In the genomic region with DNA sequence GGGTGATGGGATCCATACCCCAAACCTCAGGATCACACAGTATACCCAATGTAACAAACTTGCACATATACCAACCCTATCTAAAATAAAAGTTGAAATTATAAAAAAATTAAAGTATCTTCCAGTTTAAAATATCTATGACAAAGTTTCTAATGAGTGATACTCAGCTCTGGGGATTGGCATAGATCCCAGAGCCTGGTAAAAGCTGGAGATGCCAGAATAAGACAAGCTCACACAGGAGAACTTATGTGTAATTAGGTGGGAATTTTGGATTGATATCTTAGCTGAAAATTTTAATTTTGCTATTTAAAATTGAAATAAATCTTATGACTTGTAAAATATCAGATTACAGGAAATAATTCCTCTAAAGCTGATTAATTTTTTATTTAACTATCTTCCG, we compare ENCODE assay signal across 32 cellular contexts.
"Had no signal": no experiment of that assay in that cellular context is flagged by ENCODE, and none has a peak within 500 bp of the region (broad histone marks: within the 10 kb centered on the region; RNA-seq: fewer than 3 reads in every experiment).

No MANE protein-coding gene starts in this region.

- H3K9me3 ChIP-seq: adrenal gland, body of pancreas had no signal

- ATAC-seq: activated CD8-positive, alpha-beta T cell treated with anti-CD3 and anti-CD28 coated beads for 36 hours; activated naive CD4-positive, alpha-beta T cell treated with anti-CD3 and anti-CD28 coated beads, Interleukin-2, amount 50 U/mL, for 72 hours; activated T-cell treated with anti-CD3 and anti-CD28 coated beads, Interleukin-2, amount 50 U/mL, for 4 hours; activated T-cell treated with anti-CD3 and anti-CD28 coated beads, Interleukin-2, amount 50 U/mL, for 72 hours; activated T-helper 17 cell treated with anti-CD3 and anti-CD28 coated beads, Interleukin-2, amount 50 U/mL, for 72 hours; body of pancreas had no signal

- H3K36me3 ChIP-seq: adrenal gland, brain microvascular endothelial cell, cardiac muscle cell had no signal

- H3K27me3 ChIP-seq: adrenal gland, body of pancreas, brain microvascular endothelial cell, cardiac muscle cell had no signal

- H3K27ac ChIP-seq: adrenal gland, body of pancreas, brain microvascular endothelial cell, cardiac muscle cell, VCaP had no signal

- DNase-seq: activated B cell treated with CpG ODN at 0.5 μM for 24 hours; activated CD4-positive, alpha-beta memory T cell treated with anti-CD3 and anti-CD28 coated beads for 36 hours; activated CD4-positive, alpha-beta T cell treated with anti-CD3 and anti-CD28 coated beads for 4 hours; activated CD4-positive, alpha-beta T cell treated with anti-CD3 and anti-CD28 coated beads, Interleukin-2, amount 10 ng/mL, durations not matched to agents 24 days and 14 days; activated CD4-positive, alpha-beta T cell treated with anti-CD3 and anti-CD28 coated beads, Interleukin-2, amount 50 U/mL, for 1 hour; activated CD4-positive, alpha-beta T cell treated with anti-CD3 and anti-CD28 coated beads, Interleukin-2, amount 50 U/mL, for 4 hours; activated CD4-positive, CD25-positive, alpha-beta regulatory T cell treated with anti-CD3 and anti-CD28 coated beads, Interleukin-2, amount 50 U/mL, for 72 hours; activated CD8-positive, alpha-beta memory T cell treated with anti-CD3 and anti-CD28 coated beads, Interleukin-2, amount 50 U/mL, for 4 hours; activated CD8-positive, alpha-beta T cell treated with anti-CD3 and anti-CD28 coated beads for 36 hours; activated effector memory CD4-positive, alpha-beta T cell treated with anti-CD3 and anti-CD28 coated beads, Interleukin-2, amount 50 U/mL, for 16 hours; activated gamma-delta T cell treated with Interleukin-2 at 50 U/mL for 16 hours; activated naive CD4-positive, alpha-beta T cell; activated naive CD4-positive, alpha-beta T cell treated with anti-CD3 and anti-CD28 coated beads for 36 hours; activated naive CD4-positive, alpha-beta T cell treated with anti-CD3 and anti-CD28 coated beads, Interleukin-2, amount 50 U/mL, for 16 hours; activated naive CD8-positive, alpha-beta T cell treated with anti-CD3 and anti-CD28 coated beads for 36 hours; activated T-cell treated with anti-CD3 and anti-CD28 coated beads for 4 hours; activated T-cell treated with anti-CD3 and anti-CD28 coated beads, Interleukin-2, amount 50 U/mL, for 1 hour; activated T-cell treated with anti-CD3 and anti-CD28 coated beads, Interleukin-2, amount 50 U/mL, for 4 hours; activated T-cell treated with anti-CD3 and anti-CD28 coated beads, Interleukin-2, amount 50 U/mL, for 72 hours; adrenal gland; amniotic stem cell; aorta; body of pancreas; brain microvascular endothelial cell; cerebellar nuclear complex; T-helper 1 cell; T-helper 2 cell; T-helper 9 cell had no signal

- H3K4me1 ChIP-seq: body of pancreas had no signal

- H3K4me3 ChIP-seq: adrenal gland, body of pancreas, cardiac muscle cell had no signal
